Comparison of ENCODE assay signal across 1 cellular context in genomic region chr14:58297762-58298476, GRCh38.
A peak's percentile ranks its signal among the peaks of the same experiment; 100 is the strongest.
TF ChIP-seq lines count a peak whose summit lies in the region.

No MANE protein-coding gene starts in this region.

TF ChIP-seq in SK-N-SH, 30 proteins besides CTCF, POLR2A, EP300 and RAD21 (continued from another document):
- peak; percentile 97 for TF ChIP-seq PBX3 (IDR thresholded peaks at IDR 0.05)
- no peak for TF ChIP-seq JUND (IDR thresholded peaks at IDR 0.05)
- TF ChIP-seq SIN3A (IDR thresholded peaks at IDR 0.05; ENCODE audit: borderline replicate concordance, low read depth, low read length): 0 out of 2 replicates have a peak, but pooled peaks have one; percentile 23
- no peak for TF ChIP-seq GATA2 (CRISPR knock-in tag; IDR thresholded peaks at IDR 0.05)
- TF ChIP-seq USF2 (IDR thresholded peaks at IDR 0.05; ENCODE audit: borderline replicate concordance, low read depth, low read length): no peak
- TF ChIP-seq GABPA (IDR thresholded peaks at IDR 0.05; ENCODE audit: low read depth): peak; percentile 76
- TF ChIP-seq SMC3 (IDR thresholded peaks at IDR 0.05; ENCODE audit: low read depth, low read length): no peak
- peak; percentile 95 for TF ChIP-seq YY1 (IDR thresholded peaks at IDR 0.05; ENCODE audit: low read depth)
- peak; percentile 83 for TF ChIP-seq RFX5 (IDR thresholded peaks at IDR 0.05; ENCODE audit: low read length)
- no peak for TF ChIP-seq TCF12 (IDR thresholded peaks at IDR 0.05)
- peak; percentile 61 for TF ChIP-seq CHD2 (IDR thresholded peaks at IDR 0.05; ENCODE audit: low read length, partially characterized antibody)
- 0 out of 2 replicates have a peak, but pooled peaks have one; percentile 8 for TF ChIP-seq REST (IDR thresholded peaks at IDR 0.05; ENCODE audit: low read depth, low read length)
- peak; percentile 100 for TF ChIP-seq IRF3 (IDR thresholded peaks at IDR 0.05; ENCODE audit: low read depth, low read length)
- peak; percentile 70 for TF ChIP-seq NRF1 (IDR thresholded peaks at IDR 0.05; ENCODE audit: low read depth, low read length)
- no peak for TF ChIP-seq FOSL2 (IDR thresholded peaks at IDR 0.05; ENCODE audit: borderline replicate concordance, low read depth)
- TF ChIP-seq EZH2phosphoT487 (IDR thresholded peaks at IDR 0.05; ENCODE audit: borderline replicate concordance, low read depth): no peak
- TF ChIP-seq RCOR1 (IDR thresholded peaks at IDR 0.05; ENCODE audit: low read length): no peak; the same call in 1 of the 2 replicates
- no peak for TF ChIP-seq ZBTB33 (IDR thresholded peaks at IDR 0.05; ENCODE audit: borderline replicate concordance, low read depth)
